Comparison of ENCODE assay signal across 10 cellular contexts in the genomic region with DNA sequence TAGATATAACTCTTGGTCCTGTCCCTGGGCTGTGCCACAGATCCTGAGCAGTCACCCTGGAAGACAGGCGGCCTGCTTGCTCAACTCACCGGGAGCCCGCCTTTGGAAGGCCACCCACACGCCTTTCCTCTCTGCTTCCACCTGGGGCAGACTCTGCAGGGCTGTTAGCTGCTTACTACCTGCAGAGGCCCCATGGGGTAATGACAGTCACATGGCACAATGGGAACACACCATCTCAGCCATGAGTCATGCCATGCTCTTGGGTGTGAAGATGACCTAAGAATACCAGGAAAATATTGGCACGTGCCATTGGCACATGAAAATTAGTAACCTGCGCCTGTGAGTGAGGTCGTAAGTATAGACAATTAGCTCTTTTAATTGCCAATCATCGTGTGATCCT.
DNase-seq lines count a peak whose midpoint lies in the region; ATAC-seq and TF ChIP-seq lines count a peak whose summit lies in the region.
"Had no signal": no experiment of that assay in that cellular context is flagged by ENCODE, and none has a peak within 500 bp of the region (broad histone marks: within the 10 kb centered on the region; RNA-seq: fewer than 3 reads in every experiment).

No MANE protein-coding gene starts in this region.

- peaks cover 14% of the 10 kb centered on the region for H3K27me3 Mint-ChIP-seq in endothelial cell (ENCODE audit: unreplicated experiment)

- in situ Hi-C loops in Caki2 (cut with HindIII; ENCODE audit: low pct_unique_long_range_greater_than_20kb, low sequenced_read_pairs) = no loop called here

- H3K9me3 Mint-ChIP-seq in endothelial cell (ENCODE audit: unreplicated experiment) = no peaks in the 10 kb centered on the region
- H3K9me3 Mint-ChIP-seq: activated T-helper 2 cell treated with anti-CD3 and anti-CD28 coated beads, Interferon-gamma antibody, Interleukin-2, Interleukin-4, amounts not matched to agents 10 μg/mL and 5 μg/mL and 100 μg/mL, durations not matched to agents 14 hours and 24 hours and 36 hours had no signal

- H3K36me3 Mint-ChIP-seq in endothelial cell (ENCODE audit: low read depth, unreplicated experiment) = peaks cover 76% of the 10 kb centered on the region

- peak; percentile 49 for DNase-seq in Caki2 (ENCODE audit: low read depth)
- peak; percentile 19 for DNase-seq in MG63
- DNase-seq in endothelial cell (ENCODE audit: low spot score) = no peak
- DNase-seq in osteoblast (ENCODE audit: insufficient read length, low spot score, missing footprints) = no peak
- no peak for DNase-seq in SK-N-DZ (ENCODE audit: low spot score)
- no peak for DNase-seq in GM10248 (ENCODE audit: extremely low spot score)
- DNase-seq: NCI-H1105 treated with DMSO at 0.1 percent for 48 hours had no signal

- POLR2A ChIA-PET in GM10248 (lab: Yijun Ruan, JAX) = no interaction called here

- H3K27ac Mint-ChIP-seq in endothelial cell (ENCODE audit: unreplicated experiment) = peak overlapping the region; percentile 26
- H3K27ac Mint-ChIP-seq: activated T-helper 2 cell treated with anti-CD3 and anti-CD28 coated beads, Interferon-gamma antibody, Interleukin-2, Interleukin-4, amounts not matched to agents 10 μg/mL and 5 μg/mL and 100 μg/mL, durations not matched to agents 14 hours and 24 hours and 36 hours had no signal

- no peaks in the 10 kb centered on the region for H4K20me1 ChIP-seq in osteoblast (ENCODE audit: insufficient read depth, low read length)

- TF ChIP-seq CTCF in endothelial cell (IDR thresholded peaks at IDR 0.05; ENCODE audit: unreplicated experiment) (no peak), osteoblast (IDR thresholded peaks at IDR 0.05; ENCODE audit: extremely low read depth, low read depth, low read length) (no peak), GM10248 (IDR thresholded peaks at IDR 0.05; ENCODE audit: control extremely low read depth, extremely low read depth, low read depth, missing control alignments) (no peak)

- H3K27me3 ChIP-seq in MG63 (no peaks in the 10 kb centered on the region), osteoblast (ENCODE audit: insufficient read depth, low read length) (no peaks in the 10 kb centered on the region)

- no peak overlapping the region for H3K4me3 ChIP-seq in MG63
- no peak overlapping the region for H3K4me3 ChIP-seq in osteoblast (ENCODE audit: insufficient read depth, low read length)

- H3K36me3 ChIP-seq in MG63 (no peaks in the 10 kb centered on the region), osteoblast (ENCODE audit: insufficient read depth, low read length) (peaks cover 30% of the 10 kb centered on the region)

- peak overlapping the region; percentile 59 for H3K4me3 Mint-ChIP-seq in endothelial cell (ENCODE audit: unreplicated experiment)

- H3K27ac ChIP-seq in osteoblast (ENCODE audit: low read depth, low read length) = peak overlapping the region; percentile 53

- ATAC-seq in GM21526 (IDR thresholded peaks at IDR 0.05; ENCODE audit: low FRiP score, unreplicated experiment) = no peak
- ATAC-seq in HG03565 (IDR thresholded peaks at IDR 0.05; ENCODE audit: unreplicated experiment) = no peak

- CTCF ChIA-PET in GM10248 (lab: Yijun Ruan, JAX) = interaction anchor here (0.7 to 1.5 kb wide), 2 partner anchors 55 to 194 kb away, joined by 3 to 5 read pairs; no protein-coding TSS in a partner anchor

- H2AFZ ChIP-seq in osteoblast (ENCODE audit: low read length) = no peak overlapping the region

- no peak overlapping the region for H3K4me2 ChIP-seq in osteoblast (ENCODE audit: insufficient read depth, low read length)

- peaks cover 34% of the 10 kb centered on the region for H3K4me1 ChIP-seq in osteoblast (ENCODE audit: insufficient read depth, low read length)

- peaks cover 81% of the 10 kb centered on the region for H3K4me1 Mint-ChIP-seq in endothelial cell (ENCODE audit: unreplicated experiment)

- peaks cover 14% of the 10 kb centered on the region for H3K79me2 ChIP-seq in osteoblast (ENCODE audit: insufficient read depth, low read length)

- H3K9me3 ChIP-seq in MG63 = no peaks in the 10 kb centered on the region
- H3K9me3 ChIP-seq in osteoblast (ENCODE audit: low read depth, low read length) = no peaks in the 10 kb centered on the region

Comparison
In these comparisons a context has a peak if more than half of its experiments do, and no peak if none do; other contexts are left out.
1. DNase-seq: peak in Caki2 (single experiment) and MG63 (single experiment); none in endothelial cell (single experiment), osteoblast (single experiment), SK-N-DZ (single experiment) and GM10248 (single experiment).